ENCODE assay signal across 16 cellular contexts in the genomic region with DNA sequence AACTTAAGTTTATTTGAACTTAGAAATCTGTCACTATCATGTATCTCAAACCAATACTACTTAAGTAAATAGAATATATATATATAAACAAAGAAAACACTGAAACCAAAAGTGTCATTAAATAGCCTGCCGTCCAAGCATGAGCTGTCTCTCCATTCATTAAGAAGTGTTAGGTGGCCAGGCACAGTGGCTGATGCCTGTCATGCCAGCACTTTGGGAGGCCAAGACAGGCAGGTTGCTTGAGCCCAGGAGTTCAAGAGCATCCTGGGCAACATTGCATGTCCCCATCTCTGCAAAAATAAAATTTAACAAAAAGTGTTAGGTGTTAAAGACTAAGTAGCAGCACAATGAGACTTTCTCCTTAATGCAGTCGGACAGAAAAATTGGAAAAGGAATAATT. TPM values are rescaled to one million over a fixed set of nuclear protein-coding genes. Genes with fewer than 3 reads are reported as not detected.
DNase-seq lines count a peak whose midpoint lies in the region; ATAC-seq and TF ChIP-seq lines count a peak whose summit lies in the region.
"Had no signal": no experiment of that assay in that cellular context is flagged by ENCODE, and none has a peak within 500 bp of the region (broad histone marks: within the 10 kb centered on the region; RNA-seq: fewer than 3 reads in every experiment).

No MANE protein-coding gene starts in this region.

- no peaks in the 10 kb centered on the region for H3K27me3 Mint-ChIP-seq in CD4-positive, alpha-beta memory T cell
- H3K27me3 Mint-ChIP-seq in activated T-helper 17 cell treated with anti-CD3 and anti-CD28 coated beads, Interleukin-2, amount 50 U/mL, for 72 hours = no peaks in the 10 kb centered on the region
- H3K27me3 Mint-ChIP-seq in naive thymus-derived CD4-positive, alpha-beta T cell = no peaks in the 10 kb centered on the region

- peak overlapping the region; percentile 88 to 100 (median 97) for H3K27ac Mint-ChIP-seq in CD4-positive, alpha-beta memory T cell
- peak overlapping the region; percentile 99 for H3K27ac Mint-ChIP-seq in activated T-helper 17 cell treated with anti-CD3 and anti-CD28 coated beads, Interleukin-2, amount 50 U/mL, for 72 hours
- H3K27ac Mint-ChIP-seq in naive thymus-derived CD4-positive, alpha-beta T cell = peak overlapping the region; percentile 91 to 100 (median 99)

- no peaks in the 10 kb centered on the region for H3K27me3 ChIP-seq in CD4-positive, alpha-beta memory T cell (ENCODE audit: insufficient read depth, low read length)
- no peaks in the 10 kb centered on the region for H3K27me3 ChIP-seq in naive thymus-derived CD4-positive, alpha-beta T cell (ENCODE audit: control insufficient read depth in 2 of 2, insufficient read depth in 2 of 2, low read length in 2 of 2)
- H3K27me3 ChIP-seq in left ventricle myocardium inferior (ENCODE audit: low read depth) = peaks cover 35% of the 10 kb centered on the region
- H3K27me3 ChIP-seq: cardiac muscle cell, tibial nerve had no signal

- no peak for TF ChIP-seq CTCF in left ventricle myocardium inferior (IDR thresholded peaks at IDR 0.05; ENCODE audit: borderline replicate concordance)

- no peaks in the 10 kb centered on the region for H3K9me3 Mint-ChIP-seq in CD4-positive, alpha-beta memory T cell
- no peaks in the 10 kb centered on the region for H3K9me3 Mint-ChIP-seq in activated T-helper 17 cell treated with anti-CD3 and anti-CD28 coated beads, Interleukin-2, amount 50 U/mL, for 72 hours
- no peaks in the 10 kb centered on the region for H3K9me3 Mint-ChIP-seq in naive thymus-derived CD4-positive, alpha-beta T cell

- CTCF ChIA-PET in CD4-positive, alpha-beta memory T cell (lab: Charles Lee; ENCODE audit: partially characterized antibody) = interaction anchor here (0.7 to 3.4 kb wide), 3 partner anchors 26 to 144 kb away, joined by 3 to 15 read pairs (median 6); no protein-coding TSS in a partner anchor
- CTCF ChIA-PET in naive thymus-derived CD4-positive, alpha-beta T cell (lab: Charles Lee) = interaction anchor here (0.6 to 2.5 kb wide), 8 partner anchors 15 to 167 kb away, joined by 3 to 12 read pairs (median 4); no protein-coding TSS in a partner anchor

- H3K4me1 ChIP-seq in CD4-positive, alpha-beta memory T cell (ENCODE audit: insufficient read depth, low read length) = peaks cover 94% of the 10 kb centered on the region
- H3K4me1 ChIP-seq in naive thymus-derived CD4-positive, alpha-beta T cell (ENCODE audit: control insufficient read depth in 2 of 2, insufficient read depth in 2 of 2, low read length in 2 of 2) = peaks cover 68 to 90% of the 10 kb centered on the region in 2 donors
- H3K4me1 ChIP-seq in left ventricle myocardium inferior = no peaks in the 10 kb centered on the region
- H3K4me1 ChIP-seq: tibial nerve had no signal

- H3K4me1 Mint-ChIP-seq in CD4-positive, alpha-beta memory T cell = peaks cover 69 to 98% (median 88%) of the 10 kb centered on the region in 4 donors
- H3K4me1 Mint-ChIP-seq in activated T-helper 17 cell treated with anti-CD3 and anti-CD28 coated beads, Interleukin-2, amount 50 U/mL, for 72 hours = peaks cover 44% of the 10 kb centered on the region
- peaks cover 46 to 100% (median 94%) of the 10 kb centered on the region in 7 donors for H3K4me1 Mint-ChIP-seq in naive thymus-derived CD4-positive, alpha-beta T cell

- peaks cover 34 to 82% of the 10 kb centered on the region in 2 donors for H3K36me3 Mint-ChIP-seq in CD4-positive, alpha-beta memory T cell
- H3K36me3 Mint-ChIP-seq in activated T-helper 17 cell treated with anti-CD3 and anti-CD28 coated beads, Interleukin-2, amount 50 U/mL, for 72 hours (ENCODE audit: low read depth) = peaks cover 100% of the 10 kb centered on the region
- H3K36me3 Mint-ChIP-seq in naive thymus-derived CD4-positive, alpha-beta T cell = peaks cover 12 to 63% (median 37%) of the 10 kb centered on the region in 5 donors

- peak overlapping the region; percentile 92 for H3K27ac ChIP-seq in CD4-positive, alpha-beta memory T cell (ENCODE audit: low read depth, low read length)
- H3K27ac ChIP-seq in KOPT-K1 (ENCODE audit: low read depth, low read length, poor library complexity, severe bottlenecking) (peak overlapping the region; percentile 73), left ventricle myocardium inferior (replicated peaks) (no peak overlapping the region)
- H3K27ac ChIP-seq in naive thymus-derived CD4-positive, alpha-beta T cell (ENCODE audit: low read depth, low read length) = peak overlapping the region; percentile 96
- H3K27ac ChIP-seq: cardiac muscle cell had no signal

- DNase-seq in CD4-positive, alpha-beta memory T cell = peak in 1 of 5 donors; percentile 28
- DNase-seq in naive thymus-derived CD4-positive, alpha-beta T cell = peak in 1 of 9 donors; percentile 25
- DNase-seq in superior temporal gyrus (ENCODE audit: extremely low spot score) = no peak
- DNase-seq in left ventricle myocardium inferior = no peak
- DNase-seq: DMS53, left cardiac atrium, NCI-H1694 treated with DMSO at 0.1 percent for 48 hours, right cardiac atrium, Right ventricle myocardium superior had no signal

- H3K4me3 Mint-ChIP-seq in CD4-positive, alpha-beta memory T cell = peak overlapping the region; percentile 61 to 87 (median 78)
- H3K4me3 Mint-ChIP-seq in activated T-helper 17 cell treated with anti-CD3 and anti-CD28 coated beads, Interleukin-2, amount 50 U/mL, for 72 hours = peak overlapping the region; percentile 93
- peak overlapping the region; percentile 75 to 96 (median 88) for H3K4me3 Mint-ChIP-seq in naive thymus-derived CD4-positive, alpha-beta T cell

- ATAC-seq in activated T-helper 17 cell treated with anti-CD3 and anti-CD28 coated beads, Interleukin-2, amount 50 U/mL, for 72 hours (replicated peaks) = no peak
- ATAC-seq in naive thymus-derived CD4-positive, alpha-beta T cell = no peak
- no peak for ATAC-seq in HG03460 (IDR thresholded peaks at IDR 0.05; ENCODE audit: unreplicated experiment)
- ATAC-seq: right cardiac atrium had no signal

- peak overlapping the region in 1 of 2 donors; percentile 39 for H3K4me3 ChIP-seq in CD4-positive, alpha-beta memory T cell (ENCODE audit: low read length in 2 of 2)
- H3K4me3 ChIP-seq in naive thymus-derived CD4-positive, alpha-beta T cell (ENCODE audit: low read length) = peak overlapping the region; percentile 42
- no peak overlapping the region for H3K4me3 ChIP-seq in left ventricle myocardium inferior
- H3K4me3 ChIP-seq: cardiac muscle cell, tibial nerve had no signal

- intact Hi-C loops in CD4-positive, alpha-beta memory T cell (cut with micrococcal nuclease) = loop anchor here (5.0 kb wide), 1 partner anchor 127 kb away; no protein-coding TSS in a partner anchor
- intact Hi-C loops in naive thymus-derived CD4-positive, alpha-beta T cell (cut with micrococcal nuclease) = loop anchor here (5.0 to 10.0 kb wide), 6 partner anchors 73 to 1569 kb away; a partner anchor contains a TSS
- intact Hi-C loops in left ventricle myocardium inferior (cut with micrococcal nuclease) = no loop called here

- H3K9me3 ChIP-seq in CD4-positive, alpha-beta memory T cell (ENCODE audit: control insufficient read depth in 1 of 2, low read length in 2 of 2) = no peaks in the 10 kb centered on the region
- H3K9me3 ChIP-seq in KOPT-K1 (ENCODE audit: insufficient read depth, low read length, poor library complexity, severe bottlenecking) (no peaks in the 10 kb centered on the region), left ventricle myocardium inferior (replicated peaks) (no peaks in the 10 kb centered on the region)
- no peaks in the 10 kb centered on the region for H3K9me3 ChIP-seq in naive thymus-derived CD4-positive, alpha-beta T cell (ENCODE audit: control insufficient read depth in 2 of 3, low read length in 3 of 3)
- H3K9me3 ChIP-seq: tibial nerve had no signal

- POLR2A ChIA-PET in CD4-positive, alpha-beta memory T cell (lab: Charles Lee; ENCODE audit: partially characterized antibody) = interaction anchor here (0.5 to 6.6 kb wide), 29 partner anchors 11 to 175 kb away, joined by 3 to 157 read pairs (median 11); a partner anchor contains a TSS
- POLR2A ChIA-PET in naive thymus-derived CD4-positive, alpha-beta T cell (lab: Charles Lee) = interaction anchor here (0.9 to 5.7 kb wide), 21 partner anchors 23 to 143 kb away, joined by 3 to 60 read pairs (median 6); a partner anchor contains a TSS

- H3K36me3 ChIP-seq in CD4-positive, alpha-beta memory T cell (ENCODE audit: insufficient read depth, low read length) = peaks cover 25% of the 10 kb centered on the region
- H3K36me3 ChIP-seq in KOPT-K1 (ENCODE audit: insufficient read depth, low read length) = peaks cover 32% of the 10 kb centered on the region
- peaks cover 7 to 27% (median 16%) of the 10 kb centered on the region in 3 experiments for H3K36me3 ChIP-seq in naive thymus-derived CD4-positive, alpha-beta T cell (ENCODE audit: control insufficient read depth in 2 of 3, insufficient read depth in 3 of 3, low read length in 3 of 3)
- H3K36me3 ChIP-seq in left ventricle myocardium inferior = no peaks in the 10 kb centered on the region
- H3K36me3 ChIP-seq: cardiac muscle cell, tibial nerve had no signal

RNA-seq across cellular contexts. Expression of a gene that starts 14.0 kb away (rescaled TPM):
- total RNA-seq in CD4-positive, alpha-beta memory T cell = 100 to 1,000 TPM; 414 to 428 TPM
- 100 to 1,000 TPM; 281 to 298 TPM for polyA plus RNA-seq in CD4-positive, alpha-beta memory T cell
- 100 to 1,000 TPM; 254 to 438 TPM for total RNA-seq in activated T-helper 17 cell treated with anti-CD3 and anti-CD28 coated beads, Interleukin-2, amount 50 U/mL, for 72 hours
- 100 to 1,000 TPM; 361 to 653 (median 430) TPM for total RNA-seq in naive thymus-derived CD4-positive, alpha-beta T cell
- polyA plus RNA-seq in naive thymus-derived CD4-positive, alpha-beta T cell = 100 to 1,000 TPM; 195 to 303 TPM
- 0.47 TPM for total RNA-seq in left ventricle myocardium inferior
- total RNA-seq: LHCN-M2 had no signal
- polyA plus RNA-seq: BJ, cardiac muscle cell had no signal

RNA-seq across cellular contexts. Expression of a gene that starts 33.5 kb away (rescaled TPM):
- total RNA-seq in CD4-positive, alpha-beta memory T cell = 1 to 10 TPM; 4.6 to 5.4 TPM
- polyA plus RNA-seq in CD4-positive, alpha-beta memory T cell = under 1 TPM in 1 of 2 donors, not detected in 1; 0.29 TPM
- total RNA-seq in activated T-helper 17 cell treated with anti-CD3 and anti-CD28 coated beads, Interleukin-2, amount 50 U/mL, for 72 hours = 1 to 10 TPM; 1.0 to 1.3 TPM
- total RNA-seq in naive thymus-derived CD4-positive, alpha-beta T cell = 100 to 1,000 TPM in 1 of 5 experiments, 10 to 100 TPM in 3, 1 to 10 TPM in 1; 2.9 to 101 (median 10.8) TPM
- 1 to 10 TPM in 1 of 2 donors, under 1 TPM in 1; 0.85 to 2.6 TPM for polyA plus RNA-seq in naive thymus-derived CD4-positive, alpha-beta T cell
- 15.4 TPM for total RNA-seq in left ventricle myocardium inferior
- polyA plus RNA-seq: cardiac muscle cell had no signal

Comparison
In these comparisons a context has a peak if more than half of its experiments do, and no peak if none do; other contexts are left out.
1. RNA of a gene that starts 14.0 kb away (total RNA-seq): 254 to 438 TPM in activated T-helper 17 cell treated with anti-CD3 and anti-CD28 coated beads, Interleukin-2, amount 50 U/mL, for 72 hours, 361 to 653 TPM in naive thymus-derived CD4-positive, alpha-beta T cell and 414 to 428 TPM in CD4-positive, alpha-beta memory T cell; 0.47 TPM in left ventricle myocardium inferior (single experiment); every median in the first group is over 100 times any median in the second.
2. Peak in every context shown above with its lines, with median percentiles within 50 percentile points of each other: H3K27ac Mint-ChIP-seq and H3K4me3 Mint-ChIP-seq.